8 cellular contexts compared by ENCODE assay signal in genomic region chr11:113314065-113314388, GRCh38. TPM values are rescaled to one million over a fixed set of nuclear protein-coding genes. Genes with fewer than 3 reads are reported as not detected.
DNase-seq lines count a peak whose midpoint lies in the region; ATAC-seq and TF ChIP-seq lines count a peak whose summit lies in the region.

No MANE protein-coding gene starts in this region.

- H3K27me3 Mint-ChIP-seq in CD8-positive, alpha-beta T cell (ENCODE audit: low read depth), result no peaks in the 10 kb centered on the region
- peaks cover under 1% of the 10 kb centered on the region for H3K27me3 Mint-ChIP-seq in osteocyte (ENCODE audit: unreplicated experiment)

- H3K36me3 ChIP-seq in CD8-positive, alpha-beta T cell (ENCODE audit: insufficient read depth, low read length), result no peaks in the 10 kb centered on the region
- no peaks in the 10 kb centered on the region for H3K36me3 ChIP-seq in PC-3 (ENCODE audit: low read depth, low read length)
- peaks cover 0 to under 1% of the 10 kb centered on the region in 2 donors for H3K36me3 ChIP-seq in thyroid gland

- peak overlapping the region; percentile 63 for H2AFZ ChIP-seq in PC-3 (ENCODE audit: low read length)

- no TSS peak for BruUV-seq in PC-3 (replicated peaks; lab: Mats Ljungman, UMichigan)

- no peak for TF ChIP-seq CTCF in CD8-positive, alpha-beta T cell (IDR thresholded peaks at IDR 0.05)
- TF ChIP-seq CTCF in PC-3 (conservative IDR thresholded peaks at IDR 0.05; ENCODE audit: low read depth, low read length), result no peak
- no peak for TF ChIP-seq CTCF in osteocyte (IDR thresholded peaks at IDR 0.05)
- TF ChIP-seq CTCF in thyroid gland (IDR thresholded peaks at IDR 0.05), result no peak

- WGBS in thyroid gland, 2 donors, result 11 to 18% methylated on average over 4 to 9 of the region's 9 CpGs

- no peaks in the 10 kb centered on the region for H3F3A ChIP-seq in PC-3 (ENCODE audit: low read length, unreplicated experiment)

- POLR2A ChIA-PET in CD8-positive, alpha-beta T cell (lab: Charles Lee), result interaction anchor here (0.7 to 1.7 kb wide), 3 partner anchors 9 to 1387 kb away, joined by 3 to 7 read pairs (median 5); no protein-coding TSS in a partner anchor
- POLR2A ChIA-PET in PC-3 (lab: Charles Lee; ENCODE audit: unreplicated experiment), result interaction anchor here (0.6 to 0.7 kb wide), 2 partner anchors 36 to 585 kb away, joined by 5 read pairs; no protein-coding TSS in a partner anchor

- H3K36me3 Mint-ChIP-seq in CD8-positive, alpha-beta T cell, result peaks cover 25% of the 10 kb centered on the region
- H3K36me3 Mint-ChIP-seq in osteocyte (ENCODE audit: unreplicated experiment), result peaks cover 17% of the 10 kb centered on the region

- ATAC-seq in CD8-positive, alpha-beta T cell, result no peak
- ATAC-seq in PC-3, result no peak
- no peak for ATAC-seq in GM19467 (IDR thresholded peaks at IDR 0.05; ENCODE audit: unreplicated experiment)

- H3K27ac Mint-ChIP-seq in CD8-positive, alpha-beta T cell, result peak overlapping the region; percentile 72
- peak overlapping the region; percentile 24 for H3K27ac Mint-ChIP-seq in osteocyte (ENCODE audit: unreplicated experiment)

- peaks cover 17% of the 10 kb centered on the region for H3K4me1 ChIP-seq in CD8-positive, alpha-beta T cell (ENCODE audit: insufficient read depth, low read length)
- peaks cover 19% of the 10 kb centered on the region for H3K4me1 ChIP-seq in PC-3 (ENCODE audit: insufficient read depth, low read length)
- peaks cover 6 to 14% of the 10 kb centered on the region in 2 donors for H3K4me1 ChIP-seq in thyroid gland

- H3K4me3 ChIP-seq in CD8-positive, alpha-beta T cell (ENCODE audit: low read depth, low read length), result peak overlapping the region; percentile 59
- peak overlapping the region; percentile 89 for H3K4me3 ChIP-seq in PC-3 (ENCODE audit: low read length)
- peak overlapping the region in 1 of 3 donors; percentile 66 for H3K4me3 ChIP-seq in thyroid gland (replicated peaks in 1 of 3)

- H3K4me2 ChIP-seq in PC-3 (ENCODE audit: low read length), result peak overlapping the region; percentile 97

- no peak for TF ChIP-seq POLR2A in thyroid gland (IDR thresholded peaks at IDR 0.05)

- peaks cover 30% of the 10 kb centered on the region for H3K4me1 Mint-ChIP-seq in CD8-positive, alpha-beta T cell (ENCODE audit: low read depth)
- H3K4me1 Mint-ChIP-seq in osteocyte (ENCODE audit: unreplicated experiment), result peaks cover 18% of the 10 kb centered on the region

- peaks cover 11% of the 10 kb centered on the region for H3K79me2 ChIP-seq in PC-3 (ENCODE audit: low read length)

- CTCF ChIA-PET in CD8-positive, alpha-beta T cell (lab: Charles Lee), result interaction anchor here (1.2 to 1.6 kb wide), 2 partner anchors 8 to 219 kb away, joined by 3 to 7 read pairs; no protein-coding TSS in a partner anchor
- CTCF ChIA-PET in PC-3 (lab: Charles Lee), result interaction anchor here (0.8 kb wide), 1 partner anchor 416 kb away, joined by 4 read pairs; no protein-coding TSS in a partner anchor

- no peaks in the 10 kb centered on the region for H3K9me2 ChIP-seq in PC-3 (replicated peaks; ENCODE audit: low read length)

- no peaks in the 10 kb centered on the region for H3K27me3 ChIP-seq in CD8-positive, alpha-beta T cell (ENCODE audit: insufficient read depth, low read length)
- H3K27me3 ChIP-seq in PC-3 (ENCODE audit: low read length), result no peaks in the 10 kb centered on the region
- no peaks in the 10 kb centered on the region for H3K27me3 ChIP-seq in thyroid gland

- intact Hi-C loops in CD8-positive, alpha-beta T cell (cut with DNase I, micrococcal nuclease), result loop anchor here (1.0 to 10.0 kb wide), 8 partner anchors 458 to 1389 kb away; partner anchors contain the start of genes PTS (in 2 of the 2), USP28 (in 2 of the 2), ZW10 (in 2 of the 2) and SDHD (in 1 of the 2)
- intact Hi-C loops in PC-3 (cut with micrococcal nuclease) (no loop called here), thyroid gland (cut with DNase I) (no loop called here)

- peak overlapping the region; percentile 45 for H3K27ac ChIP-seq in CD8-positive, alpha-beta T cell (ENCODE audit: low read depth, low read length)
- no peak overlapping the region for H3K27ac ChIP-seq in PC-3 (ENCODE audit: low read length)
- peak overlapping the region; percentile 71 for H3K27ac ChIP-seq in epithelial cell of prostate
- H3K27ac ChIP-seq in thyroid gland, result peak overlapping the region in 1 of 3 donors; percentile 82

- DNase-seq in CD8-positive, alpha-beta T cell, result no peak
- DNase-seq in PC-3 (no peak), epithelial cell of prostate (ENCODE audit: low read depth, low spot score) (no peak), osteocyte (ENCODE audit: extremely low spot score, unreplicated experiment) (no peak), NCI-H1105 treated with DMSO at 0.1 percent for 48 hours (lab: John Stamatoyannopoulos, UW) (no peak), DMS 273 (lab: John Stamatoyannopoulos, UW; ENCODE audit: unreplicated experiment) (no peak), thyroid gland (no peak)

- no peaks in the 10 kb centered on the region for H3K9me3 ChIP-seq in CD8-positive, alpha-beta T cell (ENCODE audit: low read length)
- H3K9me3 ChIP-seq in PC-3 (ENCODE audit: low read length), result no peaks in the 10 kb centered on the region
- no peaks in the 10 kb centered on the region for H3K9me3 ChIP-seq in thyroid gland

- no peak overlapping the region for H3K9ac ChIP-seq in PC-3 (ENCODE audit: low read length)

- H3K4me3 Mint-ChIP-seq in CD8-positive, alpha-beta T cell, result peak overlapping the region; percentile 82
- peak overlapping the region; percentile 85 for H3K4me3 Mint-ChIP-seq in osteocyte (ENCODE audit: unreplicated experiment)

- H3K9me3 Mint-ChIP-seq in CD8-positive, alpha-beta T cell, result no peaks in the 10 kb centered on the region
- H3K9me3 Mint-ChIP-seq in osteocyte (ENCODE audit: unreplicated experiment), result peaks cover 4% of the 10 kb centered on the region

- no peaks in the 10 kb centered on the region for H4K20me1 ChIP-seq in PC-3 (ENCODE audit: low read length)

RNA-seq across cellular contexts. Expression of gene TTC12, which starts 0.4 kb away (rescaled TPM):
- total RNA-seq in CD8-positive, alpha-beta T cell, result 10 to 100 TPM in 1 of 2 experiments, 1 to 10 TPM in 1; 8.6 to 10.8 TPM
- total RNA-seq in PC-3 (2014; rRNA removed), result 13.1 and 20.9 TPM in 2 replicates
- total RNA-seq in osteocyte, result 12.6 and 13.2 TPM in 2 replicates
- total RNA-seq in thyroid gland, result 10 to 100 TPM; 30.8 to 45.6 (median 36.8) TPM

Comparison
In these comparisons a context has a peak if more than half of its experiments do, and no peak if none do; other contexts are left out.
1. intact Hi-C loops: an anchor here in CD8-positive, alpha-beta T cell (1.0 to 10.0 kb wide); none called in PC-3 and thyroid gland.